Comparison of ENCODE assay signal across 1 cellular context in the genomic region with DNA sequence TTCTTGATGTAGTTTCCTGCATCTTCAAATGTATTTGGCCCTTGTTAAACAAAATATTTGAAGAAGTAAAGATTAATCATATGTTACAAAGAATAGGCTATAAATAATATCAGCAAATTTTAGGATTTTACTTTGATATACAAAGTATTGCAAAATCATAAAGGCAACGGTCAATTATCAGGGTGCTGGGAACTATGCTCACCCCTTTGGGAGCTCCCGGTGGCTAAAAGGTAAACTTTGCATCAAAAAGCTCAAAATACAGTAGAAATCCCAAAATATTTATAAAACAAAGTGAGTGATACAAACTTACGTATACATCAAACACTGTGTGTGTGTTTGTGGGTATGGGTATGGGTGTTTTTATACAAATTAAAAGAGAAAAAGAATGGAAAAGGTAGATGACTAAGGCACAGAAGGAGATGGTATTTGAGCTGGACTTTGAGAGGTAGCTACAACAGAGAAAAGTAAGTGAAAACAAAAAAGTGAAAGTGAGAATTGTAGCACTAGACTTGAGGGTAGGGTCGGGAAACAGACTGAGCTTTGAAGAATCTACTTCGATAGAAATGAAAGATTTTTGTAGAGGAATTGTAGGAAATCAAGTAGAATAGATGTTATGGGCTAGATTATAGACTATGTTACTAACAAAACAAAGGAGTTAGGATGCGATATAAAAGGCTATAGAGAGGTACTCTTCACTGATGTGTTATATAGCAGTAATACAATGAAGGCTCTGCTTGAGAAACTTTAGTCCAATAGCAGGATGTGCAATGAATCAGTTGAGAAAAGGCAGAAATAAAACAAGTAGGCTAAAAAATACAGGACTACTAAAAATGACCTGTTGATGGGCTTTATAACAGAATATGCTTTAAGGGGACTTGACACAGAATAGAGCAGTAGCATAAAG.
TF ChIP-seq lines count a peak whose summit lies in the region.

No MANE protein-coding gene starts in this region.

TF ChIP-seq in HepG2, 621 proteins besides CTCF, POLR2A, EP300 and RAD21:
- TF ChIP-seq ZBTB20 (CRISPR knock-in tag; IDR thresholded peaks at IDR 0.05; ENCODE audit: borderline replicate concordance, low read depth) (no peak), PAWR (CRISPR knock-in tag; IDR thresholded peaks at IDR 0.05; ENCODE audit: borderline replicate concordance) (no peak), SUZ12 (IDR thresholded peaks at IDR 0.05; ENCODE audit: low read depth, low read length) (no peak), DZIP1 (CRISPR knock-in tag; IDR thresholded peaks at IDR 0.05) (no peak), ZBTB1 (CRISPR knock-in tag; IDR thresholded peaks at IDR 0.05; ENCODE audit: borderline replicate concordance) (no peak), FOSL1 (CRISPR knock-in tag; IDR thresholded peaks at IDR 0.05; ENCODE audit: borderline replicate concordance) (no peak), ZNF768 (CRISPR knock-in tag; IDR thresholded peaks at IDR 0.05) (no peak), ZFX (CRISPR knock-in tag; IDR thresholded peaks at IDR 0.05; ENCODE audit: low read depth) (no peak), SNRNP70 (IDR thresholded peaks at IDR 0.05; ENCODE audit: low read depth, low read length) (no peak), ARHGAP35 (CRISPR knock-in tag; IDR thresholded peaks at IDR 0.05; ENCODE audit: borderline replicate concordance) (no peak), NFATC3 (CRISPR knock-in tag; IDR thresholded peaks at IDR 0.05) (no peak), REXO4 (CRISPR knock-in tag; IDR thresholded peaks at IDR 0.05; ENCODE audit: borderline replicate concordance) (no peak), MLLT10 (CRISPR knock-in tag; IDR thresholded peaks at IDR 0.05) (no peak)
- TF ChIP-seq, protein P1, sequence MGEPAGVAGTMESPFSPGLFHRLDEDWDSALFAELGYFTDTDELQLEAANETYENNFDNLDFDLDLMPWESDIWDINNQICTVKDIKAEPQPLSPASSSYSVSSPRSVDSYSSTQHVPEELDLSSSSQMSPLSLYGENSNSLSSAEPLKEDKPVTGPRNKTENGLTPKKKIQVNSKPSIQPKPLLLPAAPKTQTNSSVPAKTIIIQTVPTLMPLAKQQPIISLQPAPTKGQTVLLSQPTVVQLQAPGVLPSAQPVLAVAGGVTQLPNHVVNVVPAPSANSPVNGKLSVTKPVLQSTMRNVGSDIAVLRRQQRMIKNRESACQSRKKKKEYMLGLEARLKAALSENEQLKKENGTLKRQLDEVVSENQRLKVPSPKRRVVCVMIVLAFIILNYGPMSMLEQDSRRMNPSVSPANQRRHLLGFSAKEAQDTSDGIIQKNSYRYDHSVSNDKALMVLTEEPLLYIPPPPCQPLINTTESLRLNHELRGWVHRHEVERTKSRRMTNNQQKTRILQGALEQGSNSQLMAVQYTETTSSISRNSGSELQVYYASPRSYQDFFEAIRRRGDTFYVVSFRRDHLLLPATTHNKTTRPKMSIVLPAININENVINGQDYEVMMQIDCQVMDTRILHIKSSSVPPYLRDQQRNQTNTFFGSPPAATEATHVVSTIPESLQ (CRISPR knock-in tag; conservative IDR thresholded peaks at IDR 0.05): no peak
- TF ChIP-seq, protein P2, sequence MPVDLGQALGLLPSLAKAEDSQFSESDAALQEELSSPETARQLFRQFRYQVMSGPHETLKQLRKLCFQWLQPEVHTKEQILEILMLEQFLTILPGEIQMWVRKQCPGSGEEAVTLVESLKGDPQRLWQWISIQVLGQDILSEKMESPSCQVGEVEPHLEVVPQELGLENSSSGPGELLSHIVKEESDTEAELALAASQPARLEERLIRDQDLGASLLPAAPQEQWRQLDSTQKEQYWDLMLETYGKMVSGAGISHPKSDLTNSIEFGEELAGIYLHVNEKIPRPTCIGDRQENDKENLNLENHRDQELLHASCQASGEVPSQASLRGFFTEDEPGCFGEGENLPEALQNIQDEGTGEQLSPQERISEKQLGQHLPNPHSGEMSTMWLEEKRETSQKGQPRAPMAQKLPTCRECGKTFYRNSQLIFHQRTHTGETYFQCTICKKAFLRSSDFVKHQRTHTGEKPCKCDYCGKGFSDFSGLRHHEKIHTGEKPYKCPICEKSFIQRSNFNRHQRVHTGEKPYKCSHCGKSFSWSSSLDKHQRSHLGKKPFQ (CRISPR knock-in tag; IDR thresholded peaks at IDR 0.05; ENCODE audit: insufficient replicate concordance): no peak
- TF ChIP-seq, protein P3, sequence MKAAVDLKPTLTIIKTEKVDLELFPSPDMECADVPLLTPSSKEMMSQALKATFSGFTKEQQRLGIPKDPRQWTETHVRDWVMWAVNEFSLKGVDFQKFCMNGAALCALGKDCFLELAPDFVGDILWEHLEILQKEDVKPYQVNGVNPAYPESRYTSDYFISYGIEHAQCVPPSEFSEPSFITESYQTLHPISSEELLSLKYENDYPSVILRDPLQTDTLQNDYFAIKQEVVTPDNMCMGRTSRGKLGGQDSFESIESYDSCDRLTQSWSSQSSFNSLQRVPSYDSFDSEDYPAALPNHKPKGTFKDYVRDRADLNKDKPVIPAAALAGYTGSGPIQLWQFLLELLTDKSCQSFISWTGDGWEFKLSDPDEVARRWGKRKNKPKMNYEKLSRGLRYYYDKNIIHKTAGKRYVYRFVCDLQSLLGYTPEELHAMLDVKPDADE (CRISPR knock-in tag; IDR thresholded peaks at IDR 0.05): no peak
- TF ChIP-seq, protein P4, sequence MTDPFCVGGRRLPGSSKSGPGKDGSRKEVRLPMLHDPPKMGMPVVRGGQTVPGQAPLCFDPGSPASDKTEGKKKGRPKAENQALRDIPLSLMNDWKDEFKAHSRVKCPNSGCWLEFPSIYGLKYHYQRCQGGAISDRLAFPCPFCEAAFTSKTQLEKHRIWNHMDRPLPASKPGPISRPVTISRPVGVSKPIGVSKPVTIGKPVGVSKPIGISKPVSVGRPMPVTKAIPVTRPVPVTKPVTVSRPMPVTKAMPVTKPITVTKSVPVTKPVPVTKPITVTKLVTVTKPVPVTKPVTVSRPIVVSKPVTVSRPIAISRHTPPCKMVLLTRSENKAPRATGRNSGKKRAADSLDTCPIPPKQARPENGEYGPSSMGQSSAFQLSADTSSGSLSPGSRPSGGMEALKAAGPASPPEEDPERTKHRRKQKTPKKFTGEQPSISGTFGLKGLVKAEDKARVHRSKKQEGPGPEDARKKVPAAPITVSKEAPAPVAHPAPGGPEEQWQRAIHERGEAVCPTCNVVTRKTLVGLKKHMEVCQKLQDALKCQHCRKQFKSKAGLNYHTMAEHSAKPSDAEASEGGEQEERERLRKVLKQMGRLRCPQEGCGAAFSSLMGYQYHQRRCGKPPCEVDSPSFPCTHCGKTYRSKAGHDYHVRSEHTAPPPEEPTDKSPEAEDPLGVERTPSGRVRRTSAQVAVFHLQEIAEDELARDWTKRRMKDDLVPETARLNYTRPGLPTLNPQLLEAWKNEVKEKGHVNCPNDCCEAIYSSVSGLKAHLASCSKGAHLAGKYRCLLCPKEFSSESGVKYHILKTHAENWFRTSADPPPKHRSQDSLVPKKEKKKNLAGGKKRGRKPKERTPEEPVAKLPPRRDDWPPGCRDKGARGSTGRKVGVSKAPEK (CRISPR knock-in tag; IDR thresholded peaks at IDR 0.05; ENCODE audit: borderline replicate concordance): no peak
